Comparison of ENCODE assay signal across 1 cellular context in genomic region chr5:11903614-11904269, GRCh38.
A peak's percentile ranks its signal among the peaks of the same experiment; 100 is the strongest.
TF ChIP-seq lines count a peak whose summit lies in the region.

No MANE protein-coding gene starts in this region.

TF ChIP-seq in GM23338, 12 proteins besides CTCF, POLR2A, EP300 and RAD21:
- TF ChIP-seq ZNF462 (CRISPR knock-in tag; IDR thresholded peaks at IDR 0.05) (no peak), EZH2phosphoT487 (IDR thresholded peaks at IDR 0.05; ENCODE audit: unreplicated experiment) (no peak), REST (IDR thresholded peaks at IDR 0.05; ENCODE audit: unreplicated experiment) (no peak), POLR2AphosphoS5 (IDR thresholded peaks at IDR 0.05; ENCODE audit: low read depth) (0 out of 2 replicates have a peak, but pooled peaks have one; percentile 5), JUNB (IDR thresholded peaks at IDR 0.05; ENCODE audit: unreplicated experiment) (no peak)
